ENCODE assay signal across 9 cellular contexts in genomic region chr20:56429496-56429895, GRCh38. TPM values are rescaled to one million over a fixed set of nuclear protein-coding genes. Genes with fewer than 3 reads are reported as not detected.
A peak's percentile ranks its signal among the peaks of the same experiment; 100 is the strongest.
DNase-seq lines count a peak whose midpoint lies in the region; ATAC-seq and TF ChIP-seq lines count a peak whose summit lies in the region.
"Had no signal": no experiment of that assay in that cellular context is flagged by ENCODE, and none has a peak within 500 bp of the region (broad histone marks: within the 10 kb centered on the region; RNA-seq: fewer than 3 reads in every experiment).

No MANE protein-coding gene starts in this region.

- no peaks in the 10 kb centered on the region for H3K36me3 ChIP-seq in vagina

- DNase-seq in activated B cell treated with CpG ODN at 0.5 μM for 24 hours, result no peak
- peak; percentile 10 to 51 for DNase-seq in erythroblast (lab: John Stamatoyannopoulos, UW)
- DNase-seq in stimulated activated CD8-positive, alpha-beta memory T cell treated with anti-CD3 and anti-CD28 coated beads, Interleukin-4, amount 100 ng/mL, for 24 hours (ENCODE audit: low read depth), result peak; percentile 18
- no peak for DNase-seq in NCI-H1694 treated with DMSO at 0.1 percent for 48 hours (lab: John Stamatoyannopoulos, UW)
- no peak for DNase-seq in vagina (ENCODE audit: extremely low spot score in 2 of 2)
- no peak for DNase-seq in mesothelial cell of epicardium (ENCODE audit: low spot score in 2 of 2, unreplicated experiment in 2 of 2)
- DNase-seq: SHP77 treated with DMSO at 0.1 percent for 48 hours had no signal

- POLR2A ChIA-PET in activated B cell treated with CpG ODN at 0.5 μM for 24 hours (lab: Charles Lee), result interaction anchor here (0.6 kb wide), 1 partner anchor 256 kb away, joined by 3 read pairs; no protein-coding TSS in a partner anchor

- TF ChIP-seq CTCF in activated B cell treated with CpG ODN at 0.5 μM for 24 hours (IDR thresholded peaks at IDR 0.05) (no peak), vagina (IDR thresholded peaks at IDR 0.05) (no peak), mesothelial cell of epicardium (IDR thresholded peaks at IDR 0.05; ENCODE audit: unreplicated experiment) (no peak)

- no peak overlapping the region for H3K27ac ChIP-seq in vagina

- H3K36me3 Mint-ChIP-seq in IgD-negative memory B cell, result no peaks in the 10 kb centered on the region
- H3K36me3 Mint-ChIP-seq in activated B cell treated with CpG ODN at 0.5 μM for 24 hours (ENCODE audit: low read depth), result no peaks in the 10 kb centered on the region
- no peaks in the 10 kb centered on the region for H3K36me3 Mint-ChIP-seq in mesothelial cell of epicardium

- CTCF ChIA-PET in activated B cell treated with CpG ODN at 0.5 μM for 24 hours (lab: Charles Lee), result no interaction called here

- ATAC-seq in activated B cell treated with CpG ODN at 0.5 μM for 24 hours (ENCODE audit: low read depth) (peak; percentile 25), GM21528 (IDR thresholded peaks at IDR 0.05; ENCODE audit: low FRiP score, unreplicated experiment) (no peak)

- no peaks in the 10 kb centered on the region for H3K9me3 ChIP-seq in vagina

- H3K4me1 Mint-ChIP-seq in IgD-negative memory B cell (peaks cover 10 to 19% (median 15%) of the 10 kb centered on the region in 3 donors), activated B cell treated with CpG ODN at 0.5 μM for 24 hours (peaks cover 26% of the 10 kb centered on the region), mesothelial cell of epicardium (peaks cover 10% of the 10 kb centered on the region)

- H3K4me3 Mint-ChIP-seq in IgD-negative memory B cell (peak overlapping the region; percentile 33 to 75 (median 64)), activated B cell treated with CpG ODN at 0.5 μM for 24 hours (peak overlapping the region; percentile 70), mesothelial cell of epicardium (no peak overlapping the region)

- no peaks in the 10 kb centered on the region for H3K27me3 ChIP-seq in vagina

- H3K27me3 Mint-ChIP-seq in IgD-negative memory B cell (peaks cover 11% of the 10 kb centered on the region), activated B cell treated with CpG ODN at 0.5 μM for 24 hours (peaks cover 4% of the 10 kb centered on the region), mesothelial cell of epicardium (ENCODE audit: low read depth) (no peaks in the 10 kb centered on the region)

- no peaks in the 10 kb centered on the region for H3K4me1 ChIP-seq in vagina

- TF ChIP-seq POLR2A in erythroblast (IDR thresholded peaks at IDR 0.05; ENCODE audit: low read length) (no peak), vagina (IDR thresholded peaks at IDR 0.05) (no peak)

- intact Hi-C loops in activated B cell treated with CpG ODN at 0.5 μM for 24 hours (cut with micrococcal nuclease) (loop anchor here (1.0 kb wide), 1 partner anchor 39 kb away; the partner anchor contains the start of gene RTF2), vagina (cut with DNase I) (no loop called here)

- H3K27ac Mint-ChIP-seq in IgD-negative memory B cell (no peak overlapping the region), activated B cell treated with CpG ODN at 0.5 μM for 24 hours (peak overlapping the region; percentile 62), mesothelial cell of epicardium (no peak overlapping the region)

- no peak overlapping the region for H3K4me3 ChIP-seq in vagina

- H3K9me3 Mint-ChIP-seq in IgD-negative memory B cell (peaks cover 0 to 1% (median 0%) of the 10 kb centered on the region in 3 donors), activated B cell treated with CpG ODN at 0.5 μM for 24 hours (no peaks in the 10 kb centered on the region), mesothelial cell of epicardium (no peaks in the 10 kb centered on the region)

RNA-seq across cellular contexts. Expression of gene CASS4, which starts 17.4 kb away (rescaled TPM):
- polyA plus RNA-seq in IgD-negative memory B cell, result 0.34 TPM
- 0.29 and 0.51 TPM in 2 replicates for total RNA-seq in activated B cell treated with CpG ODN at 0.5 μM for 24 hours
- total RNA-seq in vagina, result 0.74 TPM
- total RNA-seq in mesothelial cell of epicardium, result 0.67 to 0.78 TPM (median 0.72 TPM) in 3 replicates

RNA-seq across cellular contexts. Expression of gene CSTF1, which starts 37.1 kb away (rescaled TPM):
- 29.1 TPM for polyA plus RNA-seq in IgD-negative memory B cell
- total RNA-seq in activated B cell treated with CpG ODN at 0.5 μM for 24 hours, result 31.4 and 36.2 TPM in 2 replicates
- 27.0 TPM for total RNA-seq in vagina
- 36.8 to 43.5 TPM (median 40.9 TPM) in 3 replicates for total RNA-seq in mesothelial cell of epicardium

RNA-seq across cellular contexts. Expression of gene AURKA, which starts 37.5 kb away (rescaled TPM):
- polyA plus RNA-seq in IgD-negative memory B cell, result 0.95 TPM
- total RNA-seq in activated B cell treated with CpG ODN at 0.5 μM for 24 hours, result 3.8 and 4.7 TPM in 2 replicates
- total RNA-seq in vagina, result 2.2 TPM
- total RNA-seq in mesothelial cell of epicardium, result 13.2 to 14.7 TPM (median 14.4 TPM) in 3 replicates

RNA-seq across cellular contexts. Expression of gene RTF2, which starts 38.9 kb away (rescaled TPM):
- polyA plus RNA-seq in IgD-negative memory B cell, result 130 TPM
- total RNA-seq in activated B cell treated with CpG ODN at 0.5 μM for 24 hours (81.0 and 81.1 TPM in 2 replicates), vagina (47.1 TPM), mesothelial cell of epicardium (59.5 to 63.2 TPM (median 61.9 TPM) in 3 replicates)

Comparison
In these comparisons a context has a peak if more than half of its experiments do, and no peak if none do; other contexts are left out.
1. DNase-seq: peak in erythroblast (2 of 2) and stimulated activated CD8-positive, alpha-beta memory T cell treated with anti-CD3 and anti-CD28 coated beads, Interleukin-4, amount 100 ng/mL, for 24 hours (single experiment); none in activated B cell treated with CpG ODN at 0.5 μM for 24 hours (single experiment), NCI-H1694 treated with DMSO at 0.1 percent for 48 hours (single experiment), vagina (0 of 2) and mesothelial cell of epicardium (0 of 2).